In the genomic region with DNA sequence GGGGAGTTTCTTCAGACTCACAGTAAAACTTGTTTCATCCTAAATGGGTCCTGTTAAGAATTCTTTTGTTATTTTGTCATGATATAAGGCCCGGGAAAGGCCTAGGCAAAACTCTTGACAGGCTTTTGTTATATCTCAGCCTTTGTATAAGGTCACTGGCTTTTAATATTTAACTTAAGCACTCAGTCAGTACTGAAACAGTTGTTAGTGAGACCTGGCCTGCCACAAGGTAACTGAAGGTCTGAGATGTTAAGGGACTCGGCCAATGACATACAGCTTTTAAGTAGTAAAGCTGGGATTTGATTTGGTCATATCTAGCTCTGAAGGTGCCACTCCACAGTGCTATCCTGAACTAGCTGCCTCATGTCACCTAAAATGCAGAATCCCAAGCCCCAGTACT, we compare ENCODE assay signal across 1 cellular context.
TF ChIP-seq lines count a peak whose summit lies in the region.

No MANE protein-coding gene starts in this region.

TF ChIP-seq in GM12878, 131 proteins besides CTCF, POLR2A, EP300 and RAD21:
- TF ChIP-seq SREBF2 (IDR thresholded peaks at IDR 0.05; ENCODE audit: low read length) (no peak), MEF2B (IDR thresholded peaks at IDR 0.05; ENCODE audit: partially characterized antibody, poor library complexity, severe bottlenecking) (no peak), ZNF274 (IDR thresholded peaks at IDR 0.05; ENCODE audit: insufficient read depth, insufficient read length) (no peak), RFX5 (IDR thresholded peaks at IDR 0.05; ENCODE audit: low read depth, low read length) (no peak), CHD2 (IDR thresholded peaks at IDR 0.05; ENCODE audit: borderline replicate concordance, low read depth, low read length) (no peak), YBX1 (IDR thresholded peaks at IDR 0.05) (no peak), ZNF217 (IDR thresholded peaks at IDR 0.05) (no peak), SPI1 (IDR thresholded peaks at IDR 0.05; ENCODE audit: borderline replicate concordance, insufficient read depth, low read depth, low read length) (no peak), EED (IDR thresholded peaks at IDR 0.05; ENCODE audit: low read depth) (no peak), IKZF2 (IDR thresholded peaks at IDR 0.05) (no peak)
- TF ChIP-seq, protein P1, sequence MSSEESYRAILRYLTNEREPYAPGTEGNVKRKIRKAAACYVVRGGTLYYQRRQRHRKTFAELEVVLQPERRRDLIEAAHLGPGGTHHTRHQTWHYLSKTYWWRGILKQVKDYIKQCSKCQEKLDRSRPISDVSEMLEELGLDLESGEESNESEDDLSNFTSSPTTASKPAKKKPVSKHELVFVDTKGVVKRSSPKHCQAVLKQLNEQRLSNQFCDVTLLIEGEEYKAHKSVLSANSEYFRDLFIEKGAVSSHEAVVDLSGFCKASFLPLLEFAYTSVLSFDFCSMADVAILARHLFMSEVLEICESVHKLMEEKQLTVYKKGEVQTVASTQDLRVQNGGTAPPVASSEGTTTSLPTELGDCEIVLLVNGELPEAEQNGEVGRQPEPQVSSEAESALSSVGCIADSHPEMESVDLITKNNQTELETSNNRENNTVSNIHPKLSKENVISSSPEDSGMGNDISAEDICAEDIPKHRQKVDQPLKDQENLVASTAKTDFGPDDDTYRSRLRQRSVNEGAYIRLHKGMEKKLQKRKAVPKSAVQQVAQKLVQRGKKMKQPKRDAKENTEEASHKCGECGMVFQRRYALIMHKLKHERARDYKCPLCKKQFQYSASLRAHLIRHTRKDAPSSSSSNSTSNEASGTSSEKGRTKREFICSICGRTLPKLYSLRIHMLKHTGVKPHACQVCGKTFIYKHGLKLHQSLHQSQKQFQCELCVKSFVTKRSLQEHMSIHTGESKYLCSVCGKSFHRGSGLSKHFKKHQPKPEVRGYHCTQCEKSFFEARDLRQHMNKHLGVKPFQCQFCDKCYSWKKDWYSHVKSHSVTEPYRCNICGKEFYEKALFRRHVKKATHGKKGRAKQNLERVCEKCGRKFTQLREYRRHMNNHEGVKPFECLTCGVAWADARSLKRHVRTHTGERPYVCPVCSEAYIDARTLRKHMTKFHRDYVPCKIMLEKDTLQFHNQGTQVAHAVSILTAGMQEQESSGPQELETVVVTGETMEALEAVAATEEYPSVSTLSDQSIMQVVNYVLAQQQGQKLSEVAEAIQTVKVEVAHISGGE (CRISPR knock-in tag; IDR thresholded peaks at IDR 0.05) = no peak
- TF ChIP-seq, protein P2, sequence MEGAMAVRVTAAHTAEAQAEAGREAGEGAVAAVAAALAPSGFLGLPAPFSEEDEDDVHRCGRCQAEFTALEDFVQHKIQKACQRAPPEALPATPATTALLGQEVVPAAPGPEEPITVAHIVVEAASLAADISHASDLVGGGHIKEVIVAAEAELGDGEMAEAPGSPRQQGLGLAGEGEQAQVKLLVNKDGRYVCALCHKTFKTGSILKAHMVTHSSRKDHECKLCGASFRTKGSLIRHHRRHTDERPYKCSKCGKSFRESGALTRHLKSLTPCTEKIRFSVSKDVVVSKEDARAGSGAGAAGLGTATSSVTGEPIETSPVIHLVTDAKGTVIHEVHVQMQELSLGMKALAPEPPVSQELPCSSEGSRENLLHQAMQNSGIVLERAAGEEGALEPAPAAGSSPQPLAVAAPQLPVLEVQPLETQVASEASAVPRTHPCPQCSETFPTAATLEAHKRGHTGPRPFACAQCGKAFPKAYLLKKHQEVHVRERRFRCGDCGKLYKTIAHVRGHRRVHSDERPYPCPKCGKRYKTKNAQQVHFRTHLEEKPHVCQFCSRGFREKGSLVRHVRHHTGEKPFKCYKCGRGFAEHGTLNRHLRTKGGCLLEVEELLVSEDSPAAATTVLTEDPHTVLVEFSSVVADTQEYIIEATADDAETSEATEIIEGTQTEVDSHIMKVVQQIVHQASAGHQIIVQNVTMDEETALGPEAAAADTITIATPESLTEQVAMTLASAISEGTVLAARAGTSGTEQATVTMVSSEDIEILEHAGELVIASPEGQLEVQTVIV (IDR thresholded peaks at IDR 0.05; ENCODE audit: borderline replicate concordance, partially characterized antibody) = no peak
- TF ChIP-seq, protein P3, sequence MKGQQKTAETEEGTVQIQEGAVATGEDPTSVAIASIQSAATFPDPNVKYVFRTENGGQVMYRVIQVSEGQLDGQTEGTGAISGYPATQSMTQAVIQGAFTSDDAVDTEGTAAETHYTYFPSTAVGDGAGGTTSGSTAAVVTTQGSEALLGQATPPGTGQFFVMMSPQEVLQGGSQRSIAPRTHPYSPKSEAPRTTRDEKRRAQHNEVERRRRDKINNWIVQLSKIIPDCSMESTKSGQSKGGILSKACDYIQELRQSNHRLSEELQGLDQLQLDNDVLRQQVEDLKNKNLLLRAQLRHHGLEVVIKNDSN (IDR thresholded peaks at IDR 0.05; ENCODE audit: borderline replicate concordance, extremely low read length, insufficient read depth, low read depth, low read length) = no peak
- TF ChIP-seq, protein P4, sequence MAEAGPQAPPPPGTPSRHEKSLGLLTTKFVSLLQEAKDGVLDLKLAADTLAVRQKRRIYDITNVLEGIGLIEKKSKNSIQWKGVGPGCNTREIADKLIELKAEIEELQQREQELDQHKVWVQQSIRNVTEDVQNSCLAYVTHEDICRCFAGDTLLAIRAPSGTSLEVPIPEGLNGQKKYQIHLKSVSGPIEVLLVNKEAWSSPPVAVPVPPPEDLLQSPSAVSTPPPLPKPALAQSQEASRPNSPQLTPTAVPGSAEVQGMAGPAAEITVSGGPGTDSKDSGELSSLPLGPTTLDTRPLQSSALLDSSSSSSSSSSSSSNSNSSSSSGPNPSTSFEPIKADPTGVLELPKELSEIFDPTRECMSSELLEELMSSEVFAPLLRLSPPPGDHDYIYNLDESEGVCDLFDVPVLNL (IDR thresholded peaks at IDR 0.05; ENCODE audit: low read depth, low read length) = no peak
- TF ChIP-seq, protein P5, sequence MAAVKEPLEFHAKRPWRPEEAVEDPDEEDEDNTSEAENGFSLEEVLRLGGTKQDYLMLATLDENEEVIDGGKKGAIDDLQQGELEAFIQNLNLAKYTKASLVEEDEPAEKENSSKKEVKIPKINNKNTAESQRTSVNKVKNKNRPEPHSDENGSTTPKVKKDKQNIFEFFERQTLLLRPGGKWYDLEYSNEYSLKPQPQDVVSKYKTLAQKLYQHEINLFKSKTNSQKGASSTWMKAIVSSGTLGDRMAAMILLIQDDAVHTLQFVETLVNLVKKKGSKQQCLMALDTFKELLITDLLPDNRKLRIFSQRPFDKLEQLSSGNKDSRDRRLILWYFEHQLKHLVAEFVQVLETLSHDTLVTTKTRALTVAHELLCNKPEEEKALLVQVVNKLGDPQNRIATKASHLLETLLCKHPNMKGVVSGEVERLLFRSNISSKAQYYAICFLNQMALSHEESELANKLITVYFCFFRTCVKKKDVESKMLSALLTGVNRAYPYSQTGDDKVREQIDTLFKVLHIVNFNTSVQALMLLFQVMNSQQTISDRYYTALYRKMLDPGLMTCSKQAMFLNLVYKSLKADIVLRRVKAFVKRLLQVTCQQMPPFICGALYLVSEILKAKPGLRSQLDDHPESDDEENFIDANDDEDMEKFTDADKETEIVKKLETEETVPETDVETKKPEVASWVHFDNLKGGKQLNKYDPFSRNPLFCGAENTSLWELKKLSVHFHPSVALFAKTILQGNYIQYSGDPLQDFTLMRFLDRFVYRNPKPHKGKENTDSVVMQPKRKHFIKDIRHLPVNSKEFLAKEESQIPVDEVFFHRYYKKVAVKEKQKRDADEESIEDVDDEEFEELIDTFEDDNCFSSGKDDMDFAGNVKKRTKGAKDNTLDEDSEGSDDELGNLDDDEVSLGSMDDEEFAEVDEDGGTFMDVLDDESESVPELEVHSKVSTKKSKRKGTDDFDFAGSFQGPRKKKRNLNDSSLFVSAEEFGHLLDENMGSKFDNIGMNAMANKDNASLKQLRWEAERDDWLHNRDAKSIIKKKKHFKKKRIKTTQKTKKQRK (IDR thresholded peaks at IDR 0.05; ENCODE audit: low read depth, low read length) = no peak
- TF ChIP-seq, protein P6, sequence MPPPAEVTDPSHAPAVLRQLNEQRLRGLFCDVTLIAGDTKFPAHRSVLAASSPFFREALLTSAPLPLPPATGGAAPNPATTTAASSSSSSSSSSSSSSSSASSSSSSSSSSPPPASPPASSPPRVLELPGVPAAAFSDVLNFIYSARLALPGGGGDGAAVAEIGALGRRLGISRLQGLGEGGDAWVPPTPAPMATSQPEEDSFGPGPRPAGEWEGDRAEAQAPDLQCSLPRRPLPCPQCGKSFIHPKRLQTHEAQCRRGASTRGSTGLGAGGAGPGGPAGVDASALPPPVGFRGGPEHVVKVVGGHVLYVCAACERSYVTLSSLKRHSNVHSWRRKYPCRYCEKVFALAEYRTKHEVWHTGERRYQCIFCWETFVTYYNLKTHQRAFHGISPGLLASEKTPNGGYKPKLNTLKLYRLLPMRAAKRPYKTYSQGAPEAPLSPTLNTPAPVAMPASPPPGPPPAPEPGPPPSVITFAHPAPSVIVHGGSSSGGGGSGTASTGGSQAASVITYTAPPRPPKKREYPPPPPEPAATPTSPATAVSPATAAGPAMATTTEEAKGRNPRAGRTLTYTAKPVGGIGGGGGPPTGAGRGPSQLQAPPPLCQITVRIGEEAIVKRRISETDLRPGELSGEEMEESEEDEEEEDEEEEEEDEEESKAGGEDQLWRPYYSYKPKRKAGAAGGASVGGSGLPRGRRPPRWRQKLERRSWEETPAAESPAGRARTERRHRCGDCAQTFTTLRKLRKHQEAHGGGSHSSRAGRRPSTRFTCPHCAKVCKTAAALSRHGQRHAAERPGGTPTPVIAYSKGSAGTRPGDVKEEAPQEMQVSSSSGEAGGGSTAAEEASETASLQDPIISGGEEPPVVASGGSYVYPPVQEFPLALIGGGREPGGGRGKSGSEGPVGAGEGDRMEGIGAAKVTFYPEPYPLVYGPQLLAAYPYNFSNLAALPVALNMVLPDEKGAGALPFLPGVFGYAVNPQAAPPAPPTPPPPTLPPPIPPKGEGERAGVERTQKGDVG (CRISPR knock-in tag; IDR thresholded peaks at IDR 0.05) = no peak
- TF ChIP-seq, protein P7, sequence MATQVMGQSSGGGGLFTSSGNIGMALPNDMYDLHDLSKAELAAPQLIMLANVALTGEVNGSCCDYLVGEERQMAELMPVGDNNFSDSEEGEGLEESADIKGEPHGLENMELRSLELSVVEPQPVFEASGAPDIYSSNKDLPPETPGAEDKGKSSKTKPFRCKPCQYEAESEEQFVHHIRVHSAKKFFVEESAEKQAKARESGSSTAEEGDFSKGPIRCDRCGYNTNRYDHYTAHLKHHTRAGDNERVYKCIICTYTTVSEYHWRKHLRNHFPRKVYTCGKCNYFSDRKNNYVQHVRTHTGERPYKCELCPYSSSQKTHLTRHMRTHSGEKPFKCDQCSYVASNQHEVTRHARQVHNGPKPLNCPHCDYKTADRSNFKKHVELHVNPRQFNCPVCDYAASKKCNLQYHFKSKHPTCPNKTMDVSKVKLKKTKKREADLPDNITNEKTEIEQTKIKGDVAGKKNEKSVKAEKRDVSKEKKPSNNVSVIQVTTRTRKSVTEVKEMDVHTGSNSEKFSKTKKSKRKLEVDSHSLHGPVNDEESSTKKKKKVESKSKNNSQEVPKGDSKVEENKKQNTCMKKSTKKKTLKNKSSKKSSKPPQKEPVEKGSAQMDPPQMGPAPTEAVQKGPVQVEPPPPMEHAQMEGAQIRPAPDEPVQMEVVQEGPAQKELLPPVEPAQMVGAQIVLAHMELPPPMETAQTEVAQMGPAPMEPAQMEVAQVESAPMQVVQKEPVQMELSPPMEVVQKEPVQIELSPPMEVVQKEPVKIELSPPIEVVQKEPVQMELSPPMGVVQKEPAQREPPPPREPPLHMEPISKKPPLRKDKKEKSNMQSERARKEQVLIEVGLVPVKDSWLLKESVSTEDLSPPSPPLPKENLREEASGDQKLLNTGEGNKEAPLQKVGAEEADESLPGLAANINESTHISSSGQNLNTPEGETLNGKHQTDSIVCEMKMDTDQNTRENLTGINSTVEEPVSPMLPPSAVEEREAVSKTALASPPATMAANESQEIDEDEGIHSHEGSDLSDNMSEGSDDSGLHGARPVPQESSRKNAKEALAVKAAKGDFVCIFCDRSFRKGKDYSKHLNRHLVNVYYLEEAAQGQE (IDR thresholded peaks at IDR 0.05; ENCODE audit: low read depth, low read length) = no peak
